ENCODE assay signal across 9 cellular contexts in genomic region chr5:173781432-173781825, GRCh38.
A peak's percentile ranks its signal among the peaks of the same experiment; 100 is the strongest.
DNase-seq lines count a peak whose midpoint lies in the region; ATAC-seq and TF ChIP-seq lines count a peak whose summit lies in the region.
"Had no signal": no experiment of that assay in that cellular context is flagged by ENCODE, and none has a peak within 500 bp of the region (broad histone marks: within the 10 kb centered on the region; RNA-seq: fewer than 3 reads in every experiment).

No MANE protein-coding gene starts in this region.

- peaks cover 0 to 5% (median 2%) of the 10 kb centered on the region in 7 donors for H3K9me3 Mint-ChIP-seq in CD14-positive monocyte

- BruUV-seq in PC-3 (replicated peaks; lab: Mats Ljungman, UMichigan), result no TSS peak

- CTCF ChIA-PET in PC-3 (lab: Charles Lee), result no interaction called here

- H3K27me3 ChIP-seq in PC-3 (ENCODE audit: low read length), result no peaks in the 10 kb centered on the region
- no peaks in the 10 kb centered on the region for H3K27me3 ChIP-seq in dorsolateral prefrontal cortex
- H3K27me3 ChIP-seq in osteoblast (ENCODE audit: insufficient read depth, low read length), result no peaks in the 10 kb centered on the region

- H3K27ac Mint-ChIP-seq in CD14-positive monocyte, result peak overlapping the region; percentile 95 to 100 (median 99)

- H4K20me1 ChIP-seq in PC-3 (ENCODE audit: low read length) (no peaks in the 10 kb centered on the region), osteoblast (ENCODE audit: insufficient read depth, low read length) (no peaks in the 10 kb centered on the region)

- peaks cover 6 to 11% of the 10 kb centered on the region in 2 donors for H3K36me3 Mint-ChIP-seq in CD14-positive monocyte

- H3K4me3 Mint-ChIP-seq in CD14-positive monocyte, result peak overlapping the region; percentile 32 to 37

- H3K27me3 Mint-ChIP-seq in CD14-positive monocyte (ENCODE audit: low read depth in 3 of 3), result no peaks in the 10 kb centered on the region

- H3K4me1 ChIP-seq in PC-3 (ENCODE audit: insufficient read depth, low read length), result peaks cover 26% of the 10 kb centered on the region
- H3K4me1 ChIP-seq in osteoblast (ENCODE audit: insufficient read depth, low read length), result peaks cover 16% of the 10 kb centered on the region

- TF ChIP-seq CTCF in CD14-positive monocyte (IDR thresholded peaks at IDR 0.05) (no peak), PC-3 (conservative IDR thresholded peaks at IDR 0.05; ENCODE audit: low read depth, low read length) (no peak), dorsolateral prefrontal cortex (IDR thresholded peaks at IDR 0.05 in 54 of 56, conservative IDR thresholded peaks at IDR 0.05 in 2 of 56; ENCODE audit: low read depth in 1 of 56, partially characterized antibody in 56 of 56) (no peak), osteoblast (IDR thresholded peaks at IDR 0.05; ENCODE audit: extremely low read depth, low read depth, low read length) (no peak)

- H2AFZ ChIP-seq in PC-3 (ENCODE audit: low read length) (peak overlapping the region; percentile 76), osteoblast (ENCODE audit: low read length) (peak overlapping the region; percentile 90)

- H3F3A ChIP-seq in PC-3 (ENCODE audit: low read length, unreplicated experiment), result peaks cover 3% of the 10 kb centered on the region

- H3K4me1 Mint-ChIP-seq in CD14-positive monocyte, result peaks cover 76% of the 10 kb centered on the region

- intact Hi-C loops in CD14-positive monocyte (cut with micrococcal nuclease) (loop anchor here in 1 of 2 donors (10.0 kb wide), 1 partner anchor 167 kb away; the partner anchor contains the start of gene BOD1), PC-3 (cut with micrococcal nuclease) (no loop called here), dorsolateral prefrontal cortex (cut with DNase I) (loop anchor here (5.0 to 10.0 kb wide), 2 partner anchors 103 to 154 kb away; partner anchors contain the start of gene CPEB4 (in 1 of the 2))

- H3K4me2 ChIP-seq in PC-3 (ENCODE audit: low read length) (peak overlapping the region; percentile 56), osteoblast (ENCODE audit: insufficient read depth, low read length) (peak overlapping the region; percentile 76)

- ATAC-seq in PC-3 (peak; percentile 40; the same call in 1 of the 2 replicates), HG03439 (IDR thresholded peaks at IDR 0.05; ENCODE audit: unreplicated experiment) (no peak), HG03159 (IDR thresholded peaks at IDR 0.05; ENCODE audit: unreplicated experiment) (no peak)

- no peaks in the 10 kb centered on the region for H3K9me2 ChIP-seq in PC-3 (replicated peaks; ENCODE audit: low read length)

- H3K79me2 ChIP-seq in PC-3 (ENCODE audit: low read length), result no peaks in the 10 kb centered on the region
- no peaks in the 10 kb centered on the region for H3K79me2 ChIP-seq in osteoblast (ENCODE audit: insufficient read depth, low read length)

- H3K9me3 ChIP-seq in PC-3 (ENCODE audit: low read length), result no peaks in the 10 kb centered on the region
- H3K9me3 ChIP-seq in osteoblast (ENCODE audit: low read depth, low read length), result no peaks in the 10 kb centered on the region

- POLR2A ChIA-PET in PC-3 (lab: Charles Lee; ENCODE audit: unreplicated experiment), result no interaction called here

- 0 out of 2 replicates have a peak overlapping the region, but pooled peaks have one; percentile 3 for H3K4me3 ChIP-seq in PC-3 (ENCODE audit: low read length)
- H3K4me3 ChIP-seq in dorsolateral prefrontal cortex, result peak overlapping the region in 3 of 59 donors; percentile 1 to 36 (median 2)
- H3K4me3 ChIP-seq in osteoblast (ENCODE audit: insufficient read depth, low read length), result peak overlapping the region; percentile 47
- H3K4me3 ChIP-seq: lung had no signal

- DNase-seq in CD14-positive monocyte (ENCODE audit: low spot score), result no peak
- peak; percentile 54 for DNase-seq in PC-3
- no peak for DNase-seq in dorsolateral prefrontal cortex
- no peak for DNase-seq in osteoblast (ENCODE audit: insufficient read length, low spot score, missing footprints)
- no peak for DNase-seq in effector CD4-positive, alpha-beta T cell
- DNase-seq in SKM-1 (lab: John Stamatoyannopoulos, UW; ENCODE audit: unreplicated experiment), result no peak

- H3K27ac ChIP-seq in PC-3 (ENCODE audit: low read length), result peak overlapping the region; percentile 76
- H3K27ac ChIP-seq in dorsolateral prefrontal cortex, result peak overlapping the region; percentile 53 to 98 (median 87)
- peak overlapping the region; percentile 92 for H3K27ac ChIP-seq in osteoblast (ENCODE audit: low read depth, low read length)

- peak overlapping the region; percentile 45 for H3K9ac ChIP-seq in PC-3 (ENCODE audit: low read length)

- H3K36me3 ChIP-seq in PC-3 (ENCODE audit: low read depth, low read length), result no peaks in the 10 kb centered on the region
- no peaks in the 10 kb centered on the region for H3K36me3 ChIP-seq in osteoblast (ENCODE audit: insufficient read depth, low read length)
